8 cellular contexts compared by ENCODE assay signal in the genomic region with DNA sequence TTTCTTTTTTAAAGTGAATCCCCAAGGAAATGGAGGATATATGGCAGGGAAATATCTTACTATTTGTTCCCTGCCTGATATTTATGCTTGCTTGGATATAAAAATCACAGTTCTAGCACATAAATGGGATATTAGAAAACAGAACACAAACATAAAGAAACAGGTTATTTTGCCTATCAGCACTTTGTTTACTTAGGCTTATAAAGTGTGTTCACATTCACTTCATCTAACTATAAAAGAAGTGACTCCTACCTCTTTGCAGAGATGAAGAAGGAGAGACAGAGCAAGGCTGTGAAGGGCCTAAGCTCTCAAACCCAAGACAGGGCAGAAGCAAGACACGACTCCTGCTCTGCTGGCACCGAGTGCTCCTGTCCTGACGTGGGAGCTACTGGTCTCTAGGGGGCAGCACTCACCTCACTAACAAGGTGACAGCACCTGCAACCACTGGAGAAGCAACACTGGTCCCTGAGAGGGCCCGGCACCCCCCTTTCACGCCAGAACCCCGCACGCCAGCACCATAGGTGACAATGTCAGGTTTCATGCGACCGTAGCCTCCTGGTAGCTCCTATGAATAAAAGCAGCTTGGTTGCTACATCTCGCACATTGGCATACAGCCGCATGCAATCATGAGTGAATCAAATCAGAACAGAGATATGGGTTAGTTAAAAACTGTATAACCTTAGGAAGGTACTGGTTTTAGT. TPM values are rescaled to one million over a fixed set of nuclear protein-coding genes. Genes with fewer than 3 reads are reported as not detected.
DNase-seq lines count a peak whose midpoint lies in the region; ATAC-seq lines count a peak whose summit lies in the region.

No MANE protein-coding gene starts in this region.

- H3K27ac Mint-ChIP-seq in naive thymus-derived CD8-positive, alpha-beta T cell: peak overlapping the region in 7 of 10 donors; percentile 25 to 87 (median 59)
- H3K27ac Mint-ChIP-seq in stimulated activated naive CD8-positive, alpha-beta T cell treated with anti-CD3 and anti-CD28 coated beads, Interleukin-15, amount 100 ng/mL, for 72 hours: no peak overlapping the region

- POLR2A ChIA-PET in naive thymus-derived CD8-positive, alpha-beta T cell (lab: Charles Lee): interaction anchor here (0.9 to 1.2 kb wide), 2 partner anchors 32 to 102 kb away, joined by 3 to 5 read pairs; a partner anchor contains a TSS

- peaks cover 10 to 86% (median 12%) of the 10 kb centered on the region in 3 donors for H3K36me3 Mint-ChIP-seq in naive thymus-derived CD8-positive, alpha-beta T cell

- no peak overlapping the region for H3K4me3 Mint-ChIP-seq in naive thymus-derived CD8-positive, alpha-beta T cell
- H3K4me3 Mint-ChIP-seq in stimulated activated naive CD8-positive, alpha-beta T cell treated with anti-CD3 and anti-CD28 coated beads, Interleukin-15, amount 100 ng/mL, for 72 hours: peak overlapping the region in 1 of 2 donors; percentile 29

- H3K27me3 Mint-ChIP-seq in naive thymus-derived CD8-positive, alpha-beta T cell: no peaks in the 10 kb centered on the region
- no peaks in the 10 kb centered on the region for H3K27me3 Mint-ChIP-seq in stimulated activated naive CD8-positive, alpha-beta T cell treated with anti-CD3 and anti-CD28 coated beads, Interleukin-15, amount 100 ng/mL, for 72 hours

- H3K9me3 Mint-ChIP-seq in naive thymus-derived CD8-positive, alpha-beta T cell: no peaks in the 10 kb centered on the region
- H3K9me3 Mint-ChIP-seq in stimulated activated naive CD8-positive, alpha-beta T cell treated with anti-CD3 and anti-CD28 coated beads, Interleukin-15, amount 100 ng/mL, for 72 hours: no peaks in the 10 kb centered on the region

- ATAC-seq in HG02938 (IDR thresholded peaks at IDR 0.05; ENCODE audit: unreplicated experiment) (peak; percentile 36), GM19023 (IDR thresholded peaks at IDR 0.05; ENCODE audit: unreplicated experiment) (no peak)
- peak; percentile 86 to 92 for ATAC-seq in naive thymus-derived CD8-positive, alpha-beta T cell
- peak; percentile 81 for ATAC-seq in stimulated activated naive CD8-positive, alpha-beta T cell treated with anti-CD3 and anti-CD28 coated beads, Interleukin-15, amount 100 ng/mL, for 72 hours

- DNase-seq in EL (peak; percentile 53), NCI-H748 treated with DMSO at 0.1 percent for 48 hours (lab: John Stamatoyannopoulos, UW) (peak; percentile 23), epidermal melanocyte (ENCODE audit: insufficient read length, low spot score) (peak; percentile 49)
- peak; percentile 32 to 44 for DNase-seq in activated CD8-positive, alpha-beta memory T cell treated with anti-CD3 and anti-CD28 coated beads for 4 hours (ENCODE audit: low read depth in 2 of 2)
- peak; percentile 43 to 84 (median 66) for DNase-seq in naive thymus-derived CD8-positive, alpha-beta T cell
- DNase-seq in stimulated activated naive CD8-positive, alpha-beta T cell treated with anti-CD3 and anti-CD28 coated beads, Interleukin-15, amount 100 ng/mL, for 72 hours: peak; percentile 61 to 74

- H3K4me1 Mint-ChIP-seq in naive thymus-derived CD8-positive, alpha-beta T cell: peaks cover 26 to 59% (median 39%) of the 10 kb centered on the region in 4 donors
- peaks cover 49% of the 10 kb centered on the region for H3K4me1 Mint-ChIP-seq in stimulated activated naive CD8-positive, alpha-beta T cell treated with anti-CD3 and anti-CD28 coated beads, Interleukin-15, amount 100 ng/mL, for 72 hours

RNA-seq across cellular contexts. Expression of a gene that starts 32.0 kb away (rescaled TPM):
- total RNA-seq in naive thymus-derived CD8-positive, alpha-beta T cell: 100 to 1,000 TPM; 141 to 150 TPM
- polyA plus RNA-seq in naive thymus-derived CD8-positive, alpha-beta T cell: 10 to 100 TPM; 50.9 to 71.4 (median 51.2) TPM

RNA-seq across cellular contexts. Expression of a gene that starts 42.1 kb away (rescaled TPM):
- total RNA-seq in naive thymus-derived CD8-positive, alpha-beta T cell: not detected
- not detected for polyA plus RNA-seq in naive thymus-derived CD8-positive, alpha-beta T cell

Comparison
In these comparisons a context has a peak if more than half of its experiments do, and no peak if none do; other contexts are left out.
1. H3K27ac Mint-ChIP-seq: peak in naive thymus-derived CD8-positive, alpha-beta T cell (7 of 10); none in stimulated activated naive CD8-positive, alpha-beta T cell treated with anti-CD3 and anti-CD28 coated beads, Interleukin-15, amount 100 ng/mL, for 72 hours (0 of 2).
2. Peak in every context shown above with its lines, with median percentiles within 50 percentile points of each other: DNase-seq.